In the genomic region with DNA sequence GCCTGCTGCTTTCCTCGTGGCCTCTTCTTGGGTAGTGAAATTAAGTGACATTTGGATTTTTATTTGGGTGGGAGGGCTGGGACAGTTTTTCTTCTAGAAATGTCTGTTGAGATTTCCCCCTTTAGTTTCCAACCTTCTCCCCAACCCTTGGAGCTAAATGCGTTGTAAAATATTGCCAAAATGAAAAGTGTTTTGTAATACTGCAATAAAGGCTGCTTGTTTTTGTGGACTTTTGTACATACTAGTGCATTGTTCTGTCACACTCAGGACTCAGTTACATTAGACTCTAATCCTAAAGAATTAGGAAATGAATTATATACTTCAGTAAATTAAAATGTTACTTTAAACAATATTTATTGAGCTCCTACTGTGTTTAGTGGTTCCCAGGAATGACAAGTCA, we compare ENCODE assay signal across 1 cellular context.
TF ChIP-seq lines count a peak whose summit lies in the region.

No MANE protein-coding gene starts in this region.

TF ChIP-seq in HepG2, 621 proteins besides CTCF, POLR2A, EP300 and RAD21:
- TF ChIP-seq AGO2 (optimal IDR thresholded peaks at IDR 0.05; ENCODE audit: low read depth, low read length) (no peak), ZNF7 (CRISPR knock-in tag; IDR thresholded peaks at IDR 0.05) (no peak)
